11 cellular contexts compared by ENCODE assay signal in the genomic region with DNA sequence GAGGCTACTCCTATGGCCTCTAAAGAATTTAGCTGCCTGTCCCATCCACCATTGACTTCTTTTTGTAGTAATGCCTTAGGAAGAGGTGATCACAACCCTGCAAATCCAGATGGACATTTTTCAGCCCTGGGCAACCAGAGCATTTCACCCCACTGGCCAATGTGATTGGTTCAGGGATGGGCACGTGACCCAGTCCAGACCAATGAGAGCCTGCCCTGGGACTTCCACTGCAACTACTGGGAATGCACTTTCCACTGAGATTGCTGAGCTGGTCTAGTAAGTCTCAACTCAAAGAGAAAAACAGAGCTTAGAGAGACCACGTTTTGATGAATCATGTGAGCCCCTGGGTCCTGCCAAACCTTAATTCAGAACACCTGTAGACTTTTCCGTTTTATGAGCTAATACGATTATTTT. TPM values are rescaled to one million over a fixed set of nuclear protein-coding genes. Genes with fewer than 3 reads are reported as not detected.
DNase-seq lines count a peak whose midpoint lies in the region; ATAC-seq and TF ChIP-seq lines count a peak whose summit lies in the region.
"Had no signal": no experiment of that assay in that cellular context is flagged by ENCODE, and none has a peak within 500 bp of the region (broad histone marks: within the 10 kb centered on the region; RNA-seq: fewer than 3 reads in every experiment).

No MANE protein-coding gene starts in this region.

- H3K36me3 ChIP-seq in A673 (ENCODE audit: insufficient read depth, low read length, poor library complexity, severe bottlenecking) (peaks cover 24% of the 10 kb centered on the region), SK-N-MC (ENCODE audit: insufficient read depth, low read length) (peaks cover 11% of the 10 kb centered on the region; the same call in 1 of the 2 replicates)

- intact Hi-C loops in A673 (cut with micrococcal nuclease; ENCODE audit: unreplicated experiment) = loop anchor here (1.0 kb wide), 1 partner anchor 47 kb away; no protein-coding TSS in a partner anchor

- H3K9me3 ChIP-seq in A673 (ENCODE audit: low read depth, low read length, poor library complexity, severe bottlenecking) = no peaks in the 10 kb centered on the region
- no peaks in the 10 kb centered on the region for H3K9me3 ChIP-seq in SK-N-MC (ENCODE audit: low read depth, low read length)

- no peaks in the 10 kb centered on the region for H3K27me3 ChIP-seq in A673 (replicated peaks; ENCODE audit: insufficient read depth, low read depth, low read length, poor library complexity)
- H3K27me3 ChIP-seq in foreskin keratinocyte = no peaks in the 10 kb centered on the region

- peaks cover 2 to 8% of the 10 kb centered on the region in 2 donors for H3K36me3 Mint-ChIP-seq in activated T-cell treated with anti-CD3 and anti-CD28 coated beads, Interleukin-2, amount 50 U/mL, for 72 hours (ENCODE audit: insufficient read depth in 2 of 2)
- peaks cover 9 to 27% (median 12%) of the 10 kb centered on the region in 3 donors for H3K36me3 Mint-ChIP-seq in immature natural killer cell

- TF ChIP-seq CTCF in A673 (conservative IDR thresholded peaks at IDR 0.05; ENCODE audit: low read depth, low read length) (no peak), foreskin keratinocyte (conservative IDR thresholded peaks at IDR 0.05) (no peak), GM10266 (IDR thresholded peaks at IDR 0.05; ENCODE audit: control insufficient read depth, insufficient read depth, low read depth, missing control alignments) (no peak)

- H3K9me3 Mint-ChIP-seq in activated T-cell treated with anti-CD3 and anti-CD28 coated beads, Interleukin-2, amount 50 U/mL, for 72 hours = no peaks in the 10 kb centered on the region
- H3K9me3 Mint-ChIP-seq in immature natural killer cell = no peaks in the 10 kb centered on the region
- H3K9me3 Mint-ChIP-seq: neural crest cell had no signal

- H3K4me1 Mint-ChIP-seq in activated T-cell treated with anti-CD3 and anti-CD28 coated beads, Interleukin-2, amount 50 U/mL, for 72 hours (ENCODE audit: low read depth) = no peaks in the 10 kb centered on the region
- peaks cover 0 to 2% of the 10 kb centered on the region in 2 donors for H3K4me1 Mint-ChIP-seq in immature natural killer cell
- H3K4me1 Mint-ChIP-seq: neural crest cell had no signal

- CTCF ChIA-PET in A673 (lab: Charles Lee) = interaction anchor here (2.1 to 2.2 kb wide), 2 partner anchors 47 to 57 kb away, joined by 9 to 19 read pairs; no protein-coding TSS in a partner anchor

- BruUV-seq in A673 (replicated peaks; lab: Mats Ljungman, UMichigan) = no TSS peak

- H3K4me1 ChIP-seq in A673 (ENCODE audit: insufficient read depth, low read length, poor library complexity, severe bottlenecking) (peaks cover 12% of the 10 kb centered on the region), foreskin keratinocyte (peaks cover 2% of the 10 kb centered on the region)

- ATAC-seq in foreskin keratinocyte = peak; percentile 59
- no peak for ATAC-seq in activated T-cell treated with anti-CD3 and anti-CD28 coated beads, Interleukin-2, amount 50 U/mL, for 72 hours (replicated peaks in 1 of 2)
- ATAC-seq: stimulated activated naive CD8-positive, alpha-beta T cell treated with anti-CD3 and anti-CD28 coated beads, Interleukin-15, Interleukin-2, amounts not matched to agents 100 U/mL and 50 U/mL, for 24 hours had no signal

- H3K27ac ChIP-seq in A673 (ENCODE audit: low read depth, low read length, poor library complexity, severe bottlenecking) (no peak overlapping the region), SK-N-MC (peak overlapping the region; percentile 87), foreskin keratinocyte (no peak overlapping the region)

- no peak overlapping the region for H3K9ac ChIP-seq in SK-N-MC (ENCODE audit: insufficient read length)

- no peaks in the 10 kb centered on the region for H3K27me3 Mint-ChIP-seq in activated T-cell treated with anti-CD3 and anti-CD28 coated beads, Interleukin-2, amount 50 U/mL, for 72 hours (ENCODE audit: low read depth)
- peaks cover 0 to 3% (median 0%) of the 10 kb centered on the region in 3 donors for H3K27me3 Mint-ChIP-seq in immature natural killer cell (ENCODE audit: low read depth in 3 of 3)

- DNase-seq in A673 (ENCODE audit: low spot score) (peak; percentile 66), GM04504 (ENCODE audit: low read depth) (peak; percentile 48), SK-N-MC (ENCODE audit: low read depth, low spot score) (peak; percentile 28), foreskin keratinocyte (peak in 1 of 2 donors; percentile 52), hypothalamus (lab: John Stamatoyannopoulos, UW) (no peak), GM10266 (ENCODE audit: extremely low spot score) (no peak), immature natural killer cell (no peak)
- DNase-seq in activated T-cell treated with anti-CD3 and anti-CD28 coated beads, Interleukin-2, amount 50 U/mL, for 72 hours = no peak
- DNase-seq: C1 segment of cervical spinal cord; stimulated activated naive CD8-positive, alpha-beta T cell treated with anti-CD3 and anti-CD28 coated beads, Interleukin-15, Interleukin-2, amounts not matched to agents 100 U/mL and 50 U/mL, for 24 hours had no signal

- no peak overlapping the region for H3K4me3 ChIP-seq in A673 (ENCODE audit: low read depth, low read length, poor library complexity, severe bottlenecking)
- no peak overlapping the region for H3K4me3 ChIP-seq in SK-N-MC

- no peak overlapping the region for H3K4me3 Mint-ChIP-seq in activated T-cell treated with anti-CD3 and anti-CD28 coated beads, Interleukin-2, amount 50 U/mL, for 72 hours
- H3K4me3 Mint-ChIP-seq in immature natural killer cell = no peak overlapping the region

- POLR2A ChIA-PET in A673 (lab: Charles Lee; ENCODE audit: low non-redundant PET) = no interaction called here

- H3K27ac Mint-ChIP-seq in activated T-cell treated with anti-CD3 and anti-CD28 coated beads, Interleukin-2, amount 50 U/mL, for 72 hours = no peak overlapping the region
- no peak overlapping the region for H3K27ac Mint-ChIP-seq in immature natural killer cell

RNA-seq across cellular contexts. Expression of a gene that starts 8.9 kb away (rescaled TPM):
- total RNA-seq in A673 (2021) (169 and 203 TPM in 2 replicates), foreskin keratinocyte (79.8 and 81.9 TPM in 2 replicates)
- polyA plus RNA-seq in foreskin keratinocyte (82.0 and 85.8 TPM in 2 replicates), immature natural killer cell (100 to 1,000 TPM; 112 to 189 (median 185) TPM)
- total RNA-seq in activated T-cell treated with anti-CD3 and anti-CD28 coated beads, Interleukin-2, amount 50 U/mL, for 72 hours = 100 to 1,000 TPM; 150 to 176 TPM

RNA-seq across cellular contexts. Expression of a gene that starts 31.7 kb away (rescaled TPM):
- total RNA-seq in A673 (2021) = 22.9 and 25.9 TPM in 2 replicates
- 58.2 and 67.4 TPM in 2 replicates for total RNA-seq in foreskin keratinocyte
- polyA plus RNA-seq in foreskin keratinocyte = 57.0 and 65.6 TPM in 2 replicates
- total RNA-seq in activated T-cell treated with anti-CD3 and anti-CD28 coated beads, Interleukin-2, amount 50 U/mL, for 72 hours = 10 to 100 TPM; 14.4 to 17.9 TPM
- polyA plus RNA-seq in immature natural killer cell = 10 to 100 TPM; 15.2 to 33.5 (median 19.7) TPM

Comparison
In these comparisons a context has a peak if more than half of its experiments do, and no peak if none do; other contexts are left out.
1. DNase-seq: peak in A673 (single experiment), GM04504 (single experiment) and SK-N-MC (single experiment); none in hypothalamus (0 of 51), GM10266 (single experiment), activated T-cell treated with anti-CD3 and anti-CD28 coated beads, Interleukin-2, amount 50 U/mL, for 72 hours (0 of 2) and immature natural killer cell (0 of 3).